In genomic region chr10:66322261-66322660, GRCh38 we compare ENCODE assay signal across 14 cellular contexts.
A peak's percentile ranks its signal among the peaks of the same experiment; 100 is the strongest.
DNase-seq lines count a peak whose midpoint lies in the region; ATAC-seq and TF ChIP-seq lines count a peak whose summit lies in the region.
"Had no signal": no experiment of that assay in that cellular context is flagged by ENCODE, and none has a peak within 500 bp of the region (broad histone marks: within the 10 kb centered on the region; RNA-seq: fewer than 3 reads in every experiment).

No MANE protein-coding gene starts in this region.

- H3K4me1 ChIP-seq in mesodermal cell (ENCODE audit: control insufficient read depth, insufficient read depth, low read length, poor library complexity, severe bottlenecking) (peaks cover 3% of the 10 kb centered on the region), transverse colon (peaks cover 0 to 13% (median 5%) of the 10 kb centered on the region in 4 donors)
- H3K4me1 ChIP-seq: A549, uterus had no signal

- H3K27me3 ChIP-seq in transverse colon, result no peaks in the 10 kb centered on the region
- H3K27me3 ChIP-seq: uterus had no signal

- DNase-seq in foreskin melanocyte (peak; percentile 96), transverse colon (no peak), AG08396 (ENCODE audit: low spot score) (no peak)
- no peak for DNase-seq in activated CD8-positive, alpha-beta memory T cell treated with anti-CD3 and anti-CD28 coated beads, Interleukin-2, amount 50 U/mL, for 4 hours
- DNase-seq: activated naive CD4-positive, alpha-beta T cell; CD8-positive, alpha-beta memory T cell; central memory CD4-positive, alpha-beta T cell; stimulated activated naive CD4-positive, alpha-beta T cell; uterus had no signal

- no peak for ATAC-seq in HG03354 (IDR thresholded peaks at IDR 0.05; ENCODE audit: poor library complexity, severe bottlenecking, unreplicated experiment)
- ATAC-seq: A549 had no signal

- H3K9me3 ChIP-seq in mesodermal cell (ENCODE audit: control insufficient read depth, low read length) (no peaks in the 10 kb centered on the region), transverse colon (no peaks in the 10 kb centered on the region)
- H3K9me3 ChIP-seq: A549, uterus had no signal

- no peak for TF ChIP-seq POLR2A in transverse colon (IDR thresholded peaks at IDR 0.05)

- H3K27ac ChIP-seq in C4-2B, result peak overlapping the region; percentile 0; the same call in 1 of the 2 replicates
- peak overlapping the region; percentile 48 for H3K27ac ChIP-seq in VCaP
- peak overlapping the region; percentile 77 for H3K27ac ChIP-seq in mesodermal cell (ENCODE audit: low read depth, low read length, severe bottlenecking)
- H3K27ac ChIP-seq in transverse colon, result no peak overlapping the region
- H3K27ac ChIP-seq: A549, uterus had no signal

- intact Hi-C loops in transverse colon (cut with DNase I; ENCODE audit: low total_unique reads), result no loop called here

- in situ Hi-C loops in transverse colon (cut with MboI; ENCODE audit: low pct_ligation_motif_present in 1 of 4, low pct_unique_long_range_greater_than_20kb in 1 of 4, low sequenced_read_pairs in 3 of 4), result no loop called here

- no peak overlapping the region for H3K4me3 ChIP-seq in mesodermal cell (ENCODE audit: extremely low read depth, insufficient read depth, low read length, poor library complexity, severe bottlenecking)
- no peak overlapping the region for H3K4me3 ChIP-seq in transverse colon
- H3K4me3 ChIP-seq: A549, uterus had no signal

- TF ChIP-seq EP300 in transverse colon (IDR thresholded peaks at IDR 0.05; ENCODE audit: low read depth), result no peak

- WGBS in mesodermal cell (ENCODE audit: insufficient coverage in 2 of 2), 2 experiments, result 33 to 43% methylated on average over 1 of the region's 1 CpG
- WGBS in transverse colon (ENCODE audit: low coverage in 1 of 2), 2 donors, result 8% methylated on average over 1 of the region's 1 CpG; no CpG with 5 or more reads in 1 of the 2 donors

- H3K36me3 ChIP-seq in mesodermal cell (ENCODE audit: control insufficient read depth, insufficient read depth, low read length) (no peaks in the 10 kb centered on the region), transverse colon (no peaks in the 10 kb centered on the region)
- H3K36me3 ChIP-seq: uterus had no signal

- TF ChIP-seq CTCF in C4-2B (conservative IDR thresholded peaks at IDR 0.05), result no peak
- no peak for TF ChIP-seq CTCF in VCaP (conservative IDR thresholded peaks at IDR 0.05)
- no peak for TF ChIP-seq CTCF in transverse colon (IDR thresholded peaks at IDR 0.05)

Comparison
In these comparisons a context has a peak if more than half of its experiments do, and no peak if none do; other contexts are left out.
1. H3K27ac ChIP-seq: peak in C4-2B (single experiment), VCaP (single experiment) and mesodermal cell (single experiment); none in transverse colon (0 of 4).